ENCODE assay signal across 15 cellular contexts in the genomic region with DNA sequence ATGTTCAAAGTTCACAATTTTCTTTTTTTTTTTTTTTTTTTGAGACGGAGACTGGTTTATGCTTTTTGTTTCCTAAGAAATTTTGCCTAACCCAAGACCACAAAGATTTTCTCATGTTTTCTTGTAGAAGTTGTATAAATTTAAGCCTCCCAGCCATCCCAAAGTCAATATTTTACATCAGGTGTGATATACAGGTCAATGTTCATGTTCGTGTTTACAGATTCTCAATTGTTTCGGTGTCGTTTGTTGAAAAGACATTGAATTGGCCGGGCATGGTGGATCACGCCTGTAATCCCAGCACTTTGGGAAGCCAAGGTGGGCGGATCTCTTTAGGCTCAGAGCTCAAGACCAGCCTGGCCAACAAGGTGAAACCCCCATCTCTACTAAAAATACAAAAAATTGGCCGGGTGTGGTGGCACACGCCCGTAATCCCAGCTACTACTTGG. TPM values are rescaled to one million over a fixed set of nuclear protein-coding genes. Genes with fewer than 3 reads are reported as not detected.
DNase-seq lines count a peak whose midpoint lies in the region; ATAC-seq and TF ChIP-seq lines count a peak whose summit lies in the region.
"Had no signal": no experiment of that assay in that cellular context is flagged by ENCODE, and none has a peak within 500 bp of the region (broad histone marks: within the 10 kb centered on the region; RNA-seq: fewer than 3 reads in every experiment).

No MANE protein-coding gene starts in this region.

- peaks cover 83% of the 10 kb centered on the region for H3K36me3 Mint-ChIP-seq in activated T-cell treated with anti-CD3 and anti-CD28 coated beads, Interleukin-2, amount 50 U/mL, for 24 hours (ENCODE audit: low read depth)
- peaks cover 50% of the 10 kb centered on the region for H3K36me3 Mint-ChIP-seq in effector memory CD8-positive, alpha-beta T cell (ENCODE audit: insufficient read depth)
- peaks cover 25% of the 10 kb centered on the region for H3K36me3 Mint-ChIP-seq in activated CD8-positive, alpha-beta T cell treated with anti-CD3 and anti-CD28 coated beads for 36 hours (ENCODE audit: low read depth)

- CTCF ChIA-PET in activated CD8-positive, alpha-beta T cell treated with anti-CD3 and anti-CD28 coated beads for 36 hours (lab: Charles Lee) = interaction anchor here (1.3 to 1.9 kb wide), 2 partner anchors 14 to 15 kb away, joined by 3 to 7 read pairs; no protein-coding TSS in a partner anchor

- H3K9me3 Mint-ChIP-seq in activated T-cell treated with anti-CD3 and anti-CD28 coated beads, Interleukin-2, amount 50 U/mL, for 24 hours = no peaks in the 10 kb centered on the region
- H3K9me3 Mint-ChIP-seq in effector memory CD8-positive, alpha-beta T cell = no peaks in the 10 kb centered on the region
- no peaks in the 10 kb centered on the region for H3K9me3 Mint-ChIP-seq in activated CD8-positive, alpha-beta T cell treated with anti-CD3 and anti-CD28 coated beads for 36 hours

- H3K9ac ChIP-seq in mucosa of rectum (ENCODE audit: low read depth in 1 of 2, low read length in 2 of 2) = no peak overlapping the region

- POLR2A ChIA-PET in activated CD8-positive, alpha-beta T cell treated with anti-CD3 and anti-CD28 coated beads for 36 hours (lab: Charles Lee) = interaction anchor here (0.6 kb wide), 1 partner anchor 119 kb away, joined by 3 read pairs; no protein-coding TSS in a partner anchor

- H3K9me3 ChIP-seq in mucosa of rectum (ENCODE audit: control insufficient read depth in 2 of 2, low read length in 2 of 2) (no peaks in the 10 kb centered on the region), transverse colon (no peaks in the 10 kb centered on the region), testis (no peaks in the 10 kb centered on the region)
- H3K9me3 ChIP-seq: Caco-2 had no signal

- H3K4me1 ChIP-seq in mucosa of rectum (ENCODE audit: control insufficient read depth in 2 of 2, insufficient read depth in 2 of 2, low read length in 2 of 2) = peaks cover 13 to 20% of the 10 kb centered on the region in 2 donors
- H3K4me1 ChIP-seq in transverse colon = peaks cover 3 to 32% (median 11%) of the 10 kb centered on the region in 4 donors
- no peaks in the 10 kb centered on the region for H3K4me1 ChIP-seq in testis

- in situ Hi-C loops in transverse colon (cut with MboI; ENCODE audit: low pct_ligation_motif_present in 1 of 4, low pct_unique_long_range_greater_than_20kb in 1 of 4, low sequenced_read_pairs in 3 of 4) = no loop called here

- H3K27ac Mint-ChIP-seq in activated T-cell treated with anti-CD3 and anti-CD28 coated beads, Interleukin-2, amount 50 U/mL, for 24 hours = peak overlapping the region; percentile 8
- peak overlapping the region; percentile 36 to 90 for H3K27ac Mint-ChIP-seq in effector memory CD8-positive, alpha-beta T cell
- H3K27ac Mint-ChIP-seq in activated CD8-positive, alpha-beta T cell treated with anti-CD3 and anti-CD28 coated beads for 36 hours = no peak overlapping the region

- peaks cover 3% of the 10 kb centered on the region for H3K4me1 Mint-ChIP-seq in activated T-cell treated with anti-CD3 and anti-CD28 coated beads, Interleukin-2, amount 50 U/mL, for 24 hours (ENCODE audit: low read depth)
- H3K4me1 Mint-ChIP-seq in effector memory CD8-positive, alpha-beta T cell (ENCODE audit: low read depth in 2 of 2) = peaks cover 6 to 14% of the 10 kb centered on the region in 2 donors
- peaks cover 6% of the 10 kb centered on the region for H3K4me1 Mint-ChIP-seq in activated CD8-positive, alpha-beta T cell treated with anti-CD3 and anti-CD28 coated beads for 36 hours (ENCODE audit: low read depth)

- no peak for ATAC-seq in effector memory CD8-positive, alpha-beta T cell (replicated peaks)
- ATAC-seq in activated CD8-positive, alpha-beta T cell treated with anti-CD3 and anti-CD28 coated beads for 36 hours = no peak
- ATAC-seq in GM21367 (IDR thresholded peaks at IDR 0.05; ENCODE audit: unreplicated experiment) = no peak

- TF ChIP-seq POLR2A in transverse colon (IDR thresholded peaks at IDR 0.05) (no peak), testis (IDR thresholded peaks at IDR 0.05) (no peak)

- H3K4me3 Mint-ChIP-seq in activated T-cell treated with anti-CD3 and anti-CD28 coated beads, Interleukin-2, amount 50 U/mL, for 24 hours = no peak overlapping the region
- H3K4me3 Mint-ChIP-seq in effector memory CD8-positive, alpha-beta T cell = no peak overlapping the region
- H3K4me3 Mint-ChIP-seq in activated CD8-positive, alpha-beta T cell treated with anti-CD3 and anti-CD28 coated beads for 36 hours = no peak overlapping the region

- H3K27me3 ChIP-seq in mucosa of rectum (ENCODE audit: control insufficient read depth in 2 of 2, insufficient read depth in 2 of 2, low read length in 2 of 2) = no peaks in the 10 kb centered on the region
- H3K27me3 ChIP-seq in transverse colon = no peaks in the 10 kb centered on the region
- no peaks in the 10 kb centered on the region for H3K27me3 ChIP-seq in testis

- intact Hi-C loops in transverse colon (cut with DNase I; ENCODE audit: low total_unique reads) = no loop called here
- intact Hi-C loops in activated CD8-positive, alpha-beta T cell treated with anti-CD3 and anti-CD28 coated beads for 36 hours (cut with micrococcal nuclease) = no loop called here
- intact Hi-C loops in testis (cut with DNase I; ENCODE audit: low total_unique reads) = no loop called here

- DNase-seq in activated T-cell treated with anti-CD3 and anti-CD28 coated beads, Interleukin-2, amount 50 U/mL, for 24 hours = no peak
- DNase-seq in activated T-cell treated with anti-CD3 and anti-CD28 coated beads for 4 hours (no peak), transverse colon (no peak), testis (no peak)
- no peak for DNase-seq in effector memory CD8-positive, alpha-beta T cell
- DNase-seq in activated CD8-positive, alpha-beta T cell treated with anti-CD3 and anti-CD28 coated beads for 36 hours = no peak
- DNase-seq: 8988T, Caco-2, HCEC 1CT, NCI-H1436 treated with DMSO at 0.1 percent for 48 hours, NCI-H2081, NCI-H524 treated with DMSO at 0.1 percent for 48 hours, OCI-M1 had no signal

- TF ChIP-seq CTCF in transverse colon (IDR thresholded peaks at IDR 0.05) = no peak
- TF ChIP-seq CTCF in activated CD8-positive, alpha-beta T cell treated with anti-CD3 and anti-CD28 coated beads for 36 hours (IDR thresholded peaks at IDR 0.05) = no peak
- no peak for TF ChIP-seq CTCF in testis (IDR thresholded peaks at IDR 0.05)

- no peaks in the 10 kb centered on the region for H3K27me3 Mint-ChIP-seq in activated T-cell treated with anti-CD3 and anti-CD28 coated beads, Interleukin-2, amount 50 U/mL, for 24 hours
- no peaks in the 10 kb centered on the region for H3K27me3 Mint-ChIP-seq in effector memory CD8-positive, alpha-beta T cell
- H3K27me3 Mint-ChIP-seq in activated CD8-positive, alpha-beta T cell treated with anti-CD3 and anti-CD28 coated beads for 36 hours = no peaks in the 10 kb centered on the region

- H3K4me3 ChIP-seq in mucosa of rectum (ENCODE audit: low read length in 2 of 2) = no peak overlapping the region
- no peak overlapping the region for H3K4me3 ChIP-seq in transverse colon
- H3K4me3 ChIP-seq in testis = no peak overlapping the region

- 48 to 62% methylated on average over 5 to 10 of the region's 10 CpGs for WGBS in transverse colon (ENCODE audit: low coverage in 1 of 2), 2 donors
- 87 to 89% methylated on average over 9 to 10 of the region's 10 CpGs for WGBS in testis, 2 donors

- no peak for TF ChIP-seq EP300 in transverse colon (IDR thresholded peaks at IDR 0.05; ENCODE audit: low read depth)

- peaks cover 38 to 46% of the 10 kb centered on the region in 2 donors for H3K36me3 ChIP-seq in mucosa of rectum (ENCODE audit: control insufficient read depth in 2 of 2, insufficient read depth in 2 of 2, low read length in 2 of 2)
- H3K36me3 ChIP-seq in transverse colon = peaks cover 0 to 41% (median 9%) of the 10 kb centered on the region in 4 donors
- H3K36me3 ChIP-seq in testis (ENCODE audit: low read depth, missing control alignments) = no peaks in the 10 kb centered on the region

- H3K27ac ChIP-seq in mucosa of rectum (ENCODE audit: low read depth in 2 of 2, low read length in 2 of 2) (peak overlapping the region; percentile 58 to 60), transverse colon (peak overlapping the region; percentile 53 to 76 (median 69)), testis (no peak overlapping the region)

RNA-seq across cellular contexts. Expression of a gene that starts 15.4 kb away (rescaled TPM):
- total RNA-seq in transverse colon (100 to 1,000 TPM in 3 of 4 donors, 10 to 100 TPM in 1; 64.3 to 164 (median 128) TPM), testis (100 to 1,000 TPM in 1 of 2 donors, 10 to 100 TPM in 1; 92.5 to 118 TPM)
- total RNA-seq in activated CD8-positive, alpha-beta T cell treated with anti-CD3 and anti-CD28 coated beads for 36 hours = 10 to 100 TPM; 26.8 to 33.3 TPM
- polyA plus RNA-seq in testis (ENCODE audit: insufficient read depth, low read depth, low replicate concordance) = 31.4 TPM

RNA-seq across cellular contexts. Expression of a gene that starts 19.4 kb away (rescaled TPM):
- 1 to 10 TPM; 2.2 to 5.6 (median 5.2) TPM for total RNA-seq in transverse colon
- total RNA-seq in activated CD8-positive, alpha-beta T cell treated with anti-CD3 and anti-CD28 coated beads for 36 hours = 10 to 100 TPM; 12.8 to 14.4 TPM
- total RNA-seq in testis = 10 to 100 TPM; 10.1 to 10.6 TPM
- 8.0 TPM for polyA plus RNA-seq in testis (ENCODE audit: insufficient read depth, low read depth, low replicate concordance)

RNA-seq across cellular contexts. Expression of a gene that starts 20.8 kb away (rescaled TPM):
- total RNA-seq in transverse colon (100 to 1,000 TPM; 370 to 782 (median 680) TPM), testis (100 to 1,000 TPM; 230 to 243 TPM)
- total RNA-seq in activated CD8-positive, alpha-beta T cell treated with anti-CD3 and anti-CD28 coated beads for 36 hours = 100 to 1,000 TPM; 313 to 358 TPM
- polyA plus RNA-seq in testis (ENCODE audit: insufficient read depth, low read depth, low replicate concordance) = 189 TPM

RNA-seq across cellular contexts. Expression of a gene that starts 47.3 kb away (rescaled TPM):
- total RNA-seq in transverse colon (1 to 10 TPM in 1 of 4 donors, under 1 TPM in 2, not detected in 1; 0.48 to 3.0 (median 0.75) TPM), testis (1 to 10 TPM; 5.3 to 7.6 TPM)
- total RNA-seq in activated CD8-positive, alpha-beta T cell treated with anti-CD3 and anti-CD28 coated beads for 36 hours = 1 to 10 TPM in 1 of 2 experiments, under 1 TPM in 1; 0.65 to 1.4 TPM
- 7.1 TPM for polyA plus RNA-seq in testis (ENCODE audit: insufficient read depth, low read depth, low replicate concordance)

Comparison
In these comparisons a context has a peak if more than half of its experiments do, and no peak if none do; other contexts are left out.
1. H3K27ac ChIP-seq: peak in mucosa of rectum (2 of 2) and transverse colon (4 of 4); none in testis (0 of 2).